Comparison of ENCODE assay signal across 8 cellular contexts in the genomic region with DNA sequence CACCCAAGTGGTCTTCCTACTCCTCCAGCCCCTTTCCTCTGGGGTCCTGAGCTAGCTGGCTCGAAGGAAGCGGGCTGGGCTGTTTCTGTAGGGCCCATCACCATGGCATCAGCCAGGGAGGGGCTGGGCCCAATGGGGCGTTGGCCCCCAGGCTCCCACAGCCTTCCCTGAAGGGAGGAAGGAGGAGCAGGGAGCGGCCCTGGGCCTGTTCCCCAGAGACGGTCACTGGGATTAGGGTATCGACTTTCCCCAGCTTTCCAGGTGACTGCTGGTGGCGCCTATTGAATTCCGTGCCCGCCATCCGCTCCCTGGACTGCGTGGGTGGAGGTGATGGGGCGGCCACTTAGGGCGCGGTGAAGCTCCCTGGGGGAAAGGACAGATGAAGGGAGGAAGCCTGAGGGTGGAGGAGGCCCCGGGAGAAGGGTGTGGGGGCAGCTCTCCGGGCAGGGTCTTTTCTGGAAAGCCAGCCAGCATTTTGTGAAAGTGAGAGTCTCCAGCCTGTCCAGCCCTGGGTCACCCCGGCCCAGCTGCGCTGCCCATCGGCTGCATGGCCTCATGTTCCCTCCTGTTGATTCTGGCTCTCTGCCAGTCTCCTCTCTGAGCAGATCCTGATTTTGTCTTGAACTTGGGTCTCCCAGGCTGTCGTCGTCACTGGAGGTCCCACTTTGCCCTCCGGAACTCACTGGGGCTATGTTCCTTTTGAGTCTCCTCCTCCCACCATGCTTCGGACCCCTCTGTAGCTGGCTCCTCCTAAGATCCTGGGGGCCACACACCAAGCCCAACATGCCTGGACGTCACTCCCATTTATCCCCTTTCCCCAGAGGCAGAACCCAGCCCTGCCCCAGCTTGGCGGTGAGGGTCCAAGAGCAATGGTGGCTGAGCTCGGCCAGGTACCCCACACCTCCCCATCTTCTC. TPM values are rescaled to one million over a fixed set of nuclear protein-coding genes. Genes with fewer than 3 reads are reported as not detected.
A peak's percentile ranks its signal among the peaks of the same experiment; 100 is the strongest.
DNase-seq lines count a peak whose midpoint lies in the region; ATAC-seq and TF ChIP-seq lines count a peak whose summit lies in the region.

No MANE protein-coding gene starts in this region.

- peak; percentile 26 to 65 for DNase-seq in PC-9
- DNase-seq in epithelial cell of proximal tubule (ENCODE audit: low read depth), result no peak
- DNase-seq in osteocyte (ENCODE audit: extremely low spot score, unreplicated experiment), result no peak
- DNase-seq in AG08395 (ENCODE audit: low spot score), result no peak
- DNase-seq in stimulated activated naive CD4-positive, alpha-beta T cell (lab: John Stamatoyannopoulos, UW), result no peak
- DNase-seq in GM19240 (ENCODE audit: insufficient read length, low spot score), result no peak

- no peaks in the 10 kb centered on the region for H3K36me3 Mint-ChIP-seq in osteocyte (ENCODE audit: unreplicated experiment)

- peaks cover 59% of the 10 kb centered on the region for H3K79me2 ChIP-seq in DOHH2 (ENCODE audit: control insufficient read depth, low read length)
- peaks cover 47% of the 10 kb centered on the region for H3K79me2 ChIP-seq in PC-9 (ENCODE audit: low read depth)

- no peaks in the 10 kb centered on the region for H3K9me3 Mint-ChIP-seq in osteocyte (ENCODE audit: unreplicated experiment)

- no TSS peak for BruUV-seq in PC-9 (replicated peaks; lab: Mats Ljungman, UMichigan)

- H4K20me1 ChIP-seq in DOHH2 (ENCODE audit: control insufficient read depth, insufficient read depth, low read depth, low read length) (peaks cover 29% of the 10 kb centered on the region), PC-9 (ENCODE audit: insufficient read depth) (peaks cover 9% of the 10 kb centered on the region)

- no peak overlapping the region for H2AFZ ChIP-seq in PC-9

- H3K36me3 ChIP-seq in DOHH2 (ENCODE audit: control insufficient read depth, low read length) (no peaks in the 10 kb centered on the region), PC-9 (ENCODE audit: low read depth) (no peaks in the 10 kb centered on the region)

- POLR2A ChIA-PET in PC-9 (lab: Charles Lee; ENCODE audit: unreplicated experiment), result interaction anchor here (0.6 kb wide), 3 partner anchors 115 to 333 kb away, joined by 3 to 4 read pairs (median 3); no protein-coding TSS in a partner anchor

- no peaks in the 10 kb centered on the region for H3F3A ChIP-seq in DOHH2 (ENCODE audit: control insufficient read depth, insufficient read depth)
- H3F3A ChIP-seq in PC-9 (ENCODE audit: insufficient read depth, low read depth), result peaks cover 4% of the 10 kb centered on the region; the same call in 1 of the 2 replicates

- H3K4me2 ChIP-seq in DOHH2 (ENCODE audit: low read length), result peak overlapping the region; percentile 38; the same call in 1 of the 2 replicates
- peak overlapping the region; percentile 81; the same call in 1 of the 2 replicates for H3K4me2 ChIP-seq in PC-9

- H3K9me3 ChIP-seq in DOHH2 (ENCODE audit: control insufficient read depth, insufficient read depth, low read length) (no peaks in the 10 kb centered on the region), PC-9 (ENCODE audit: insufficient read depth, low read depth) (no peaks in the 10 kb centered on the region)

- no peaks in the 10 kb centered on the region for H3K27me3 ChIP-seq in DOHH2 (ENCODE audit: control insufficient read depth, low read length)
- no peaks in the 10 kb centered on the region for H3K27me3 ChIP-seq in PC-9 (ENCODE audit: insufficient read depth, low read depth)

- H3K4me1 ChIP-seq in DOHH2 (ENCODE audit: control insufficient read depth, low read length), result peaks cover 28% of the 10 kb centered on the region
- H3K4me1 ChIP-seq in PC-9 (replicated peaks; ENCODE audit: insufficient read depth), result peaks cover 51% of the 10 kb centered on the region

- intact Hi-C loops in PC-9 (cut with micrococcal nuclease; ENCODE audit: unreplicated experiment), result loop anchor here (1.0 kb wide), 1 partner anchor 8 kb away; no protein-coding TSS in a partner anchor

- no peak for ATAC-seq in HG03135 (IDR thresholded peaks at IDR 0.05; ENCODE audit: unreplicated experiment)

- no peak for TF ChIP-seq CTCF in DOHH2 (IDR thresholded peaks at IDR 0.05; ENCODE audit: low read depth, low read length, poor library complexity, severe bottlenecking)
- TF ChIP-seq CTCF in PC-9 (conservative IDR thresholded peaks at IDR 0.05), result no peak
- no peak for TF ChIP-seq CTCF in epithelial cell of proximal tubule (conservative IDR thresholded peaks at IDR 0.05; ENCODE audit: low read depth, low read length)
- TF ChIP-seq CTCF in osteocyte (IDR thresholded peaks at IDR 0.05), result no peak

- peak overlapping the region; percentile 97 for H3K27ac Mint-ChIP-seq in osteocyte (ENCODE audit: unreplicated experiment)

- H3K9me2 ChIP-seq in DOHH2 (replicated peaks; ENCODE audit: control insufficient read depth, low read length) (no peaks in the 10 kb centered on the region), PC-9 (ENCODE audit: insufficient read depth) (no peaks in the 10 kb centered on the region)

- H3K27me3 Mint-ChIP-seq in osteocyte (ENCODE audit: unreplicated experiment), result no peaks in the 10 kb centered on the region

- peak overlapping the region; percentile 62 for H3K4me3 Mint-ChIP-seq in osteocyte (ENCODE audit: unreplicated experiment)

- H3K4me3 ChIP-seq in DOHH2 (ENCODE audit: low read length) (no peak overlapping the region), PC-9 (no peak overlapping the region), epithelial cell of proximal tubule (ENCODE audit: low read depth, low read length) (peak overlapping the region; percentile 18)

- CTCF ChIA-PET in PC-9 (lab: Charles Lee), result no interaction called here

- peaks cover 79% of the 10 kb centered on the region for H3K4me1 Mint-ChIP-seq in osteocyte (ENCODE audit: unreplicated experiment)

- H3K27ac ChIP-seq in DOHH2 (ENCODE audit: low read depth, low read length) (no peak overlapping the region), PC-9 (no peak overlapping the region)

RNA-seq across cellular contexts. Expression of a gene that starts 9.8 kb away (rescaled TPM):
- total RNA-seq in PC-9 (2021) (83.6 and 105 TPM in 2 replicates), epithelial cell of proximal tubule (45.1 and 64.6 TPM in 2 replicates), osteocyte (117 and 125 TPM in 2 replicates)

RNA-seq across cellular contexts. Expression of a gene that starts 18.0 kb away (rescaled TPM):
- total RNA-seq in PC-9 (2021) (31.5 and 37.6 TPM in 2 replicates), epithelial cell of proximal tubule (18.2 and 24.5 TPM in 2 replicates), osteocyte (48.6 and 52.5 TPM in 2 replicates)

RNA-seq across cellular contexts. Expression of a gene that starts 21.1 kb away (rescaled TPM):
- total RNA-seq in PC-9 (2021) (not detected in 2 replicates), epithelial cell of proximal tubule (0.14 TPM in 1 of 2 replicates, not detected in the other), osteocyte (not detected in 2 replicates)

RNA-seq across cellular contexts. Expression of a gene that starts 45.5 kb away (rescaled TPM):
- total RNA-seq in PC-9 (2021), result not detected in 2 replicates
- total RNA-seq in epithelial cell of proximal tubule, result not detected in 2 replicates
- not detected in 2 replicates for total RNA-seq in osteocyte

Comparison
In these comparisons a context has a peak if more than half of its experiments do, and no peak if none do; other contexts are left out.
1. DNase-seq: peak in PC-9 (2 of 2); none in epithelial cell of proximal tubule (single experiment), osteocyte (single experiment), AG08395 (single experiment), stimulated activated naive CD4-positive, alpha-beta T cell (0 of 6) and GM19240 (single experiment).